Comparison of ENCODE assay signal across 14 cellular contexts in the genomic region with DNA sequence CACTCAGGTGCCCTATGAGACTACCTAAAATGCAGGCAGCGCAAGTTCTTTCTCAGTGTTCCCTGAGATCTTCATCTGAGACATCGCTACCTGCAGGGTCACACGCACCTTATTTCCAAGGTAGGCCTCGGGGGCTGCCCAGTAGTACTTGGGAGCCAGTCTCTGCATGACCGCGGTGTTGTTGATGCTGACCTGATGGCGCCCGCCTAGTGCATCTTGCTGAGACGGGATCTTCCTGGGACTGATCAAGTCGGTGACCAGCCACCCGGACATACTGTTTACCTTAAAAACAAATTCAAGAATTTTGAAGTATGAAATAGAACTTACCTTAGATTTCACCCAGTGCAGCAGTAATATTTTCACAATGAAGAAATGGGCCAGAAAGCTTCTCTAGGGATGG.
DNase-seq lines count a peak whose midpoint lies in the region; ATAC-seq and TF ChIP-seq lines count a peak whose summit lies in the region.
"Had no signal": no experiment of that assay in that cellular context is flagged by ENCODE, and none has a peak within 500 bp of the region (broad histone marks: within the 10 kb centered on the region; RNA-seq: fewer than 3 reads in every experiment).

No MANE protein-coding gene starts in this region.

- H4K8ac ChIP-seq in mesenchymal stem cell (ENCODE audit: low read length): no peak overlapping the region

- H2AK5ac ChIP-seq in mesenchymal stem cell (ENCODE audit: low read length, severe bottlenecking): no peak overlapping the region

- H3K4me1 Mint-ChIP-seq in HFFc6 (ENCODE audit: low read depth): peaks cover 14% of the 10 kb centered on the region; the same call in 1 of the 2 replicates

- ATAC-seq in GM19467 (IDR thresholded peaks at IDR 0.05; ENCODE audit: unreplicated experiment) (no peak), HG03442 (IDR thresholded peaks at IDR 0.05; ENCODE audit: unreplicated experiment) (no peak)
- ATAC-seq: CD8-positive, alpha-beta T cell had no signal

- DNase-seq in HFFc6 (no peak), brain microvascular endothelial cell (no peak), mesenchymal stem cell (no peak), tibial nerve (ENCODE audit: low spot score in 2 of 2) (no peak), nucleus accumbens (lab: John Stamatoyannopoulos, UW) (no peak), inferior parietal cortex (ENCODE audit: extremely low spot score) (no peak)
- DNase-seq: CD8-positive, alpha-beta T cell; KBM-7; NCI-H1105 treated with DMSO at 0.1 percent for 48 hours; NCI-H187; NCI-H2227 treated with DMSO at 0.1 percent for 48 hours had no signal

- WGBS in mesenchymal stem cell: 94% methylated on average over 6 of the region's 11 CpGs
- 96 to 97% methylated on average over 11 of the region's 11 CpGs for WGBS in tibial nerve, 2 donors

- H3K4me1 ChIP-seq in mesenchymal stem cell (ENCODE audit: control insufficient read depth, insufficient read depth, low read depth, low read length) (peaks cover 4% of the 10 kb centered on the region), tibial nerve (peaks cover 0 to 16% (median 5%) of the 10 kb centered on the region in 4 donors)
- H3K4me1 ChIP-seq: BLaER1 treated with 17β-estradiol and CSF1 and Interleukin-3, amounts not matched to agents 10 nM and 100 nM had no signal

- H2AFZ ChIP-seq in mesenchymal stem cell (ENCODE audit: low read depth, low read length): no peak overlapping the region

- H3K36me3 Mint-ChIP-seq in HFFc6 (ENCODE audit: low read depth): peaks cover 4% of the 10 kb centered on the region; the same call in 1 of the 2 replicates
- H3K36me3 Mint-ChIP-seq: CD8-positive, alpha-beta T cell had no signal

- TF ChIP-seq CTCF in HFFc6 (IDR thresholded peaks at IDR 0.05): no peak
- no peak for TF ChIP-seq CTCF in brain microvascular endothelial cell (IDR thresholded peaks at IDR 0.05; ENCODE audit: low read depth, low read length, missing control alignments)
- no peak for TF ChIP-seq CTCF in tibial nerve (IDR thresholded peaks at IDR 0.05)

- no peak overlapping the region for H3K14ac ChIP-seq in mesenchymal stem cell (ENCODE audit: low read length in 2 of 2)

- H3K4me2 ChIP-seq in mesenchymal stem cell (ENCODE audit: low read length, poor library complexity, severe bottlenecking): no peak overlapping the region
- H3K4me2 ChIP-seq: BLaER1 treated with 17β-estradiol and CSF1 and Interleukin-3, amounts not matched to agents 10 nM and 100 nM had no signal

- H3K4me3 Mint-ChIP-seq in HFFc6: no peak overlapping the region
- H3K4me3 Mint-ChIP-seq: CD8-positive, alpha-beta T cell had no signal

- H2BK15ac ChIP-seq in mesenchymal stem cell (ENCODE audit: low read depth, poor library complexity, severe bottlenecking): no peak overlapping the region

- no peak overlapping the region for H4K91ac ChIP-seq in mesenchymal stem cell (ENCODE audit: low read length)

- H3K27ac ChIP-seq in brain microvascular endothelial cell (peak overlapping the region; percentile 84), mesenchymal stem cell (ENCODE audit: low read length, poor library complexity, severe bottlenecking) (no peak overlapping the region), tibial nerve (peak overlapping the region in 3 of 4 donors; percentile 50 to 83 (median 82))
- H3K27ac ChIP-seq: BLaER1 treated with 17β-estradiol and CSF1 and Interleukin-3, amounts not matched to agents 10 nM and 100 nM had no signal

- no peak overlapping the region for H2BK120ac ChIP-seq in mesenchymal stem cell (ENCODE audit: low read depth, low read length)

- no peaks in the 10 kb centered on the region for H3K36me3 ChIP-seq in brain microvascular endothelial cell (replicated peaks)
- H3K36me3 ChIP-seq in mesenchymal stem cell (ENCODE audit: control insufficient read depth in 1 of 2, insufficient read depth in 2 of 2, low read depth in 1 of 2, low read length in 2 of 2): peaks cover 0 to 30% of the 10 kb centered on the region in 2 experiments
- H3K36me3 ChIP-seq in tibial nerve: no peaks in the 10 kb centered on the region
- H3K36me3 ChIP-seq: BLaER1 treated with 17β-estradiol and CSF1 and Interleukin-3, amounts not matched to agents 10 nM and 100 nM had no signal

- H3K4me3 ChIP-seq in brain microvascular endothelial cell (ENCODE audit: low read depth, low read length) (no peak overlapping the region), mesenchymal stem cell (ENCODE audit: insufficient read depth in 1 of 2, low read depth in 1 of 2, low read length in 2 of 2) (peak overlapping the region in 1 of 2 experiments; percentile 54), tibial nerve (no peak overlapping the region)
- H3K4me3 ChIP-seq: BLaER1 treated with 17β-estradiol and CSF1 and Interleukin-3, amounts not matched to agents 10 nM and 100 nM had no signal

- no peak overlapping the region for H3K4ac ChIP-seq in mesenchymal stem cell (ENCODE audit: low read depth in 1 of 2, low read length in 2 of 2)

- in situ Hi-C loops in brain microvascular endothelial cell (cut with HindIII; ENCODE audit: low pct_ligation_motif_present, low sequenced_read_pairs): no loop called here

- peak overlapping the region; percentile 88 for H3K9ac ChIP-seq in mesenchymal stem cell (ENCODE audit: low read length)
- H3K9ac ChIP-seq: BLaER1 treated with 17β-estradiol and CSF1 and Interleukin-3, amounts not matched to agents 10 nM and 100 nM had no signal

- H2BK12ac ChIP-seq in mesenchymal stem cell (ENCODE audit: low read length in 2 of 2): no peak overlapping the region

- no peak overlapping the region for H3K23ac ChIP-seq in mesenchymal stem cell (ENCODE audit: low read length in 2 of 2)

- TF ChIP-seq POLR2A in tibial nerve (IDR thresholded peaks at IDR 0.05): no peak

- H3K9me3 ChIP-seq in mesenchymal stem cell (ENCODE audit: control insufficient read depth, low read length) (no peaks in the 10 kb centered on the region), tibial nerve (no peaks in the 10 kb centered on the region)
- H3K9me3 ChIP-seq: BLaER1 treated with 17β-estradiol and CSF1 and Interleukin-3, amounts not matched to agents 10 nM and 100 nM had no signal

- no peak for TF ChIP-seq EP300 in tibial nerve (IDR thresholded peaks at IDR 0.05)

- no peak overlapping the region for H2BK5ac ChIP-seq in mesenchymal stem cell (ENCODE audit: low read depth, low read length, poor library complexity, severe bottlenecking)

- H3K9me3 Mint-ChIP-seq in HFFc6: peaks cover 9% of the 10 kb centered on the region

- H3K27ac Mint-ChIP-seq in HFFc6: peak overlapping the region; percentile 95; the same call in 1 of the 2 replicates
- H3K27ac Mint-ChIP-seq: CD8-positive, alpha-beta T cell had no signal

- H3K27me3 Mint-ChIP-seq in HFFc6 (ENCODE audit: insufficient read depth): peaks cover 3% of the 10 kb centered on the region

- no peak overlapping the region for H3K18ac ChIP-seq in mesenchymal stem cell (ENCODE audit: low read depth in 1 of 2, low read length in 2 of 2)

- no peaks in the 10 kb centered on the region for H3K27me3 ChIP-seq in brain microvascular endothelial cell (replicated peaks)
- H3K27me3 ChIP-seq in mesenchymal stem cell (ENCODE audit: control insufficient read depth in 1 of 2, insufficient read depth in 1 of 2, low read length in 2 of 2): no peaks in the 10 kb centered on the region
- H3K27me3 ChIP-seq in tibial nerve: no peaks in the 10 kb centered on the region
- H3K27me3 ChIP-seq: BLaER1 treated with 17β-estradiol and CSF1 and Interleukin-3, amounts not matched to agents 10 nM and 100 nM had no signal

- H3K79me1 ChIP-seq in mesenchymal stem cell (replicated peaks; ENCODE audit: low read length, poor library complexity, severe bottlenecking): no peaks in the 10 kb centered on the region
